1 cellular context compared by ENCODE assay signal in the genomic region with DNA sequence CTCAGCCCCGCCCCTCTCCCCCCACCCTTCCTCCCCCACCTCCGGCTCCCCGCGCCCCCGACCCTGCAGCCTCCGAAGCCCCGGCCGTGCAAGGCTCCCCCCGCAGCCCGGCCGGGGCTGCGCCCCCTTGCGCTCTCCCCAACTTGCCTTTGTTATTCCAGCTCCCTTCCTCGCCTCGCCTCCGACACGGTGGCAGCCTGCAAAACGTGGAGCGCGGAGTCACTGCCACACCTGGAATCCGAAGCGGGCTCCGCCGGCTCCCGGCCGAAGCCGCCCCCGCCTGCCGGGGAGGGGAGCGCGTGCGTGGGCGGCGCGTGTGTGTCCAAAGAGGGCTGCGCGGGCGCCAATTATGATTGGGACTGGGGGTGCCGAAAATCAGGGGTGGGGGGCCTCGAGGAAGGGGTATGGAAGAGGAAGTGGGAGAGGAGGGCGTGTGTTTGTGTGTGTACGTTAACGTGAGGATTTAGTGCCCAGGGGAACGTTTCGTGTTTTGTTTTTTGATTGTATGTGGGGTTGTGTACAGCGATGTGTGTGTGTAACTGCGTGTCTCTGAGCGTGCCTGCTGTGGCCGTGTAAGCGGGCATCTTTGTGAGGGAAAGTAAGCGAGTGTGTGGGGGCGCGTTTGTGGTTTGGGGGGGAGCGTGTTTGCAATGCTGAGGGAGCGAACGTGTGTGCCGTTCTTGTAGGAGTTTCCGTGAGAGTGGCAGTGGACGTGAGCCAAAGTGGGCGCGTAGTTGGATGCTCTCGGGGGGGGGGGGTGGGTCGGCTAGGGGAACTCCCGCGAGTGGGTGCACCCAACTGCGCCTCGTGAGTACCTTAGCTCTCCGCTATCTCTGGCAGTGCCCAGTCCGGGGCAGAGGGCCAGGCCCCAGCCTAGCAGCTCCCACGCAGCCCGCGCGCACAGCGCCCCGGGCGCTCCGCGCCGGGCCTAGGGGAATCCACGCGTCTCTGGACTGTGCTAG.
A peak's percentile ranks its signal among the peaks of the same experiment; 100 is the strongest.
TF ChIP-seq lines count a peak whose summit lies in the region.

No MANE protein-coding gene starts in this region.

TF ChIP-seq in K562, 482 proteins besides CTCF, POLR2A, EP300 and RAD21 (continued from another document and continues in another):
- TF ChIP-seq, protein P1, sequence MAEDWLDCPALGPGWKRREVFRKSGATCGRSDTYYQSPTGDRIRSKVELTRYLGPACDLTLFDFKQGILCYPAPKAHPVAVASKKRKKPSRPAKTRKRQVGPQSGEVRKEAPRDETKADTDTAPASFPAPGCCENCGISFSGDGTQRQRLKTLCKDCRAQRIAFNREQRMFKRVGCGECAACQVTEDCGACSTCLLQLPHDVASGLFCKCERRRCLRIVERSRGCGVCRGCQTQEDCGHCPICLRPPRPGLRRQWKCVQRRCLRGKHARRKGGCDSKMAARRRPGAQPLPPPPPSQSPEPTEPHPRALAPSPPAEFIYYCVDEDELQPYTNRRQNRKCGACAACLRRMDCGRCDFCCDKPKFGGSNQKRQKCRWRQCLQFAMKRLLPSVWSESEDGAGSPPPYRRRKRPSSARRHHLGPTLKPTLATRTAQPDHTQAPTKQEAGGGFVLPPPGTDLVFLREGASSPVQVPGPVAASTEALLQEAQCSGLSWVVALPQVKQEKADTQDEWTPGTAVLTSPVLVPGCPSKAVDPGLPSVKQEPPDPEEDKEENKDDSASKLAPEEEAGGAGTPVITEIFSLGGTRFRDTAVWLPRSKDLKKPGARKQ (CRISPR knock-in tag; IDR thresholded peaks at IDR 0.05) = no peak
- TF ChIP-seq, protein P2, sequence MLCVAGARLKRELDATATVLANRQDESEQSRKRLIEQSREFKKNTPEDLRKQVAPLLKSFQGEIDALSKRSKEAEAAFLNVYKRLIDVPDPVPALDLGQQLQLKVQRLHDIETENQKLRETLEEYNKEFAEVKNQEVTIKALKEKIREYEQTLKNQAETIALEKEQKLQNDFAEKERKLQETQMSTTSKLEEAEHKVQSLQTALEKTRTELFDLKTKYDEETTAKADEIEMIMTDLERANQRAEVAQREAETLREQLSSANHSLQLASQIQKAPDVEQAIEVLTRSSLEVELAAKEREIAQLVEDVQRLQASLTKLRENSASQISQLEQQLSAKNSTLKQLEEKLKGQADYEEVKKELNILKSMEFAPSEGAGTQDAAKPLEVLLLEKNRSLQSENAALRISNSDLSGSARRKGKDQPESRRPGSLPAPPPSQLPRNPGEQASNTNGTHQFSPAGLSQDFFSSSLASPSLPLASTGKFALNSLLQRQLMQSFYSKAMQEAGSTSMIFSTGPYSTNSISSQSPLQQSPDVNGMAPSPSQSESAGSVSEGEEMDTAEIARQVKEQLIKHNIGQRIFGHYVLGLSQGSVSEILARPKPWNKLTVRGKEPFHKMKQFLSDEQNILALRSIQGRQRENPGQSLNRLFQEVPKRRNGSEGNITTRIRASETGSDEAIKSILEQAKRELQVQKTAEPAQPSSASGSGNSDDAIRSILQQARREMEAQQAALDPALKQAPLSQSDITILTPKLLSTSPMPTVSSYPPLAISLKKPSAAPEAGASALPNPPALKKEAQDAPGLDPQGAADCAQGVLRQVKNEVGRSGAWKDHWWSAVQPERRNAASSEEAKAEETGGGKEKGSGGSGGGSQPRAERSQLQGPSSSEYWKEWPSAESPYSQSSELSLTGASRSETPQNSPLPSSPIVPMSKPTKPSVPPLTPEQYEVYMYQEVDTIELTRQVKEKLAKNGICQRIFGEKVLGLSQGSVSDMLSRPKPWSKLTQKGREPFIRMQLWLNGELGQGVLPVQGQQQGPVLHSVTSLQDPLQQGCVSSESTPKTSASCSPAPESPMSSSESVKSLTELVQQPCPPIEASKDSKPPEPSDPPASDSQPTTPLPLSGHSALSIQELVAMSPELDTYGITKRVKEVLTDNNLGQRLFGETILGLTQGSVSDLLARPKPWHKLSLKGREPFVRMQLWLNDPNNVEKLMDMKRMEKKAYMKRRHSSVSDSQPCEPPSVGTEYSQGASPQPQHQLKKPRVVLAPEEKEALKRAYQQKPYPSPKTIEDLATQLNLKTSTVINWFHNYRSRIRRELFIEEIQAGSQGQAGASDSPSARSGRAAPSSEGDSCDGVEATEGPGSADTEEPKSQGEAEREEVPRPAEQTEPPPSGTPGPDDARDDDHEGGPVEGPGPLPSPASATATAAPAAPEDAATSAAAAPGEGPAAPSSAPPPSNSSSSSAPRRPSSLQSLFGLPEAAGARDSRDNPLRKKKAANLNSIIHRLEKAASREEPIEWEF (CRISPR knock-in tag; IDR thresholded peaks at IDR 0.05) = no peak
- TF ChIP-seq ZSCAN32 (CRISPR knock-in tag; IDR thresholded peaks at IDR 0.05) (no peak), PTBP1 (IDR thresholded peaks at IDR 0.05; ENCODE audit: low read depth, low read length) (no peak), CXXC5 (CRISPR knock-in tag; IDR thresholded peaks at IDR 0.05) (peak; percentile 94), BHLHE40 (IDR thresholded peaks at IDR 0.05; ENCODE audit: low read length) (peak; percentile 67), BCL6 (CRISPR knock-in tag; IDR thresholded peaks at IDR 0.05) (no peak), NRF1 (conservative IDR thresholded peaks at IDR 0.05 in 1 of 2, IDR thresholded peaks at IDR 0.05 in 1 of 2) (peak; percentile 83 to 86), CBX8 (IDR thresholded peaks at IDR 0.05; ENCODE audit: borderline replicate concordance, extremely low read depth, low read depth, low read length, poor library complexity, severe bottlenecking) (no peak), ZNF431 (CRISPR knock-in tag; IDR thresholded peaks at IDR 0.05) (no peak), CBX5 (IDR thresholded peaks at IDR 0.05; ENCODE audit: borderline replicate concordance, low read depth) (peak; percentile 70), TEAD4 (IDR thresholded peaks at IDR 0.05; ENCODE audit: low read length) (peak; percentile 75), TEAD4 (CRISPR knock-in tag; IDR thresholded peaks at IDR 0.05; ENCODE audit: borderline replicate concordance) (no peak), ZNF24 (IDR thresholded peaks at IDR 0.05) (no peak), ZNF584 (CRISPR knock-in tag; IDR thresholded peaks at IDR 0.05; ENCODE audit: low read depth) (no peak), HDAC3 (IDR thresholded peaks at IDR 0.05; ENCODE audit: borderline replicate concordance, partially characterized antibody) (no peak), ZNF174 (CRISPR knock-in tag; IDR thresholded peaks at IDR 0.05) (no peak), TAF1 (IDR thresholded peaks at IDR 0.05; ENCODE audit: control insufficient read depth, extremely low read depth, insufficient read depth, low read length, severe bottlenecking) (peak; percentile 68), ZNF143 (CRISPR knock-in tag; IDR thresholded peaks at IDR 0.05) (no peak), TOE1 (IDR thresholded peaks at IDR 0.05; ENCODE audit: borderline replicate concordance) (peak; percentile 92), TOE1 (CRISPR knock-in tag; IDR thresholded peaks at IDR 0.05; ENCODE audit: borderline replicate concordance, low read depth) (no peak), ERF (CRISPR knock-in tag; IDR thresholded peaks at IDR 0.05) (no peak)
- TF ChIP-seq, protein P3, sequence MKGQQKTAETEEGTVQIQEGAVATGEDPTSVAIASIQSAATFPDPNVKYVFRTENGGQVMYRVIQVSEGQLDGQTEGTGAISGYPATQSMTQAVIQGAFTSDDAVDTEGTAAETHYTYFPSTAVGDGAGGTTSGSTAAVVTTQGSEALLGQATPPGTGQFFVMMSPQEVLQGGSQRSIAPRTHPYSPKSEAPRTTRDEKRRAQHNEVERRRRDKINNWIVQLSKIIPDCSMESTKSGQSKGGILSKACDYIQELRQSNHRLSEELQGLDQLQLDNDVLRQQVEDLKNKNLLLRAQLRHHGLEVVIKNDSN (CRISPR knock-in tag; IDR thresholded peaks at IDR 0.05) = no peak
- TF ChIP-seq, protein P4, sequence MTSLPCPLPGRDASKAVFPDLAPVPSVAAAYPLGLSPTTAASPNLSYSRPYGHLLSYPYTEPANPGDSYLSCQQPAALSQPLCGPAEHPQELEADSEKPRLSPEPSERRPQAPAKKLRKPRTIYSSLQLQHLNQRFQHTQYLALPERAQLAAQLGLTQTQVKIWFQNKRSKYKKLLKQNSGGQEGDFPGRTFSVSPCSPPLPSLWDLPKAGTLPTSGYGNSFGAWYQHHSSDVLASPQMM (CRISPR knock-in tag; IDR thresholded peaks at IDR 0.05) = no peak
- TF ChIP-seq, protein P5, sequence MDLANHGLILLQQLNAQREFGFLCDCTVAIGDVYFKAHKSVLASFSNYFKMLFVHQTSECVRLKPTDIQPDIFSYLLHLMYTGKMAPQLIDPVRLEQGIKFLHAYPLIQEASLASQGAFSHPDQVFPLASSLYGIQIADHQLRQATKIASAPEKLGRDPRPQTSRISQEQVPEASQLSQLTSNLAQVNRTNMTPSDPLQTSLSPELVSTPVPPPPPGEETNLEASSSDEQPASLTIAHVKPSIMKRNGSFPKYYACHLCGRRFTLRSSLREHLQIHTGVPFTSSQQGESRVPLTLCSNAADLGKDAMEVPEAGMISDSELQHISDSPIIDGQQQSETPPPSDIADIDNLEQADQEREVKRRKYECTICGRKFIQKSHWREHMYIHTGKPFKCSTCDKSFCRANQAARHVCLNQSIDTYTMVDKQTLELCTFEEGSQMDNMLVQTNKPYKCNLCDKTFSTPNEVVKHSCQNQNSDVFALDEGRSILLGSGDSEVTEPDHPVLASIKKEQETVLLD (IDR thresholded peaks at IDR 0.05) = peak; percentile 93
- TF ChIP-seq, protein P6, sequence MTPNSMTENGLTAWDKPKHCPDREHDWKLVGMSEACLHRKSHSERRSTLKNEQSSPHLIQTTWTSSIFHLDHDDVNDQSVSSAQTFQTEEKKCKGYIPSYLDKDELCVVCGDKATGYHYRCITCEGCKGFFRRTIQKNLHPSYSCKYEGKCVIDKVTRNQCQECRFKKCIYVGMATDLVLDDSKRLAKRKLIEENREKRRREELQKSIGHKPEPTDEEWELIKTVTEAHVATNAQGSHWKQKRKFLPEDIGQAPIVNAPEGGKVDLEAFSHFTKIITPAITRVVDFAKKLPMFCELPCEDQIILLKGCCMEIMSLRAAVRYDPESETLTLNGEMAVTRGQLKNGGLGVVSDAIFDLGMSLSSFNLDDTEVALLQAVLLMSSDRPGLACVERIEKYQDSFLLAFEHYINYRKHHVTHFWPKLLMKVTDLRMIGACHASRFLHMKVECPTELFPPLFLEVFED (CRISPR knock-in tag; conservative IDR thresholded peaks at IDR 0.05) = peak; percentile 83
- TF ChIP-seq, protein P7, sequence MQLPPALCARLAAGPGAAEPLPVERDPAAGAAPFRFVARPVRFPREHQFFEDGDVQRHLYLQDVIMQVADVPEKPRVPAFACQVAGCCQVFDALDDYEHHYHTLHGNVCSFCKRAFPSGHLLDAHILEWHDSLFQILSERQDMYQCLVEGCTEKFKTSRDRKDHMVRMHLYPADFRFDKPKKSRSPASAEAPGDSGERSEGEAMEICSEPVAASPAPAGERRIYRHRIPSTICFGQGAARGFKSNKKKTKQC (CRISPR knock-in tag; IDR thresholded peaks at IDR 0.05) = no peak; the same call in 1 of the 2 replicates
- TF ChIP-seq, protein P8, sequence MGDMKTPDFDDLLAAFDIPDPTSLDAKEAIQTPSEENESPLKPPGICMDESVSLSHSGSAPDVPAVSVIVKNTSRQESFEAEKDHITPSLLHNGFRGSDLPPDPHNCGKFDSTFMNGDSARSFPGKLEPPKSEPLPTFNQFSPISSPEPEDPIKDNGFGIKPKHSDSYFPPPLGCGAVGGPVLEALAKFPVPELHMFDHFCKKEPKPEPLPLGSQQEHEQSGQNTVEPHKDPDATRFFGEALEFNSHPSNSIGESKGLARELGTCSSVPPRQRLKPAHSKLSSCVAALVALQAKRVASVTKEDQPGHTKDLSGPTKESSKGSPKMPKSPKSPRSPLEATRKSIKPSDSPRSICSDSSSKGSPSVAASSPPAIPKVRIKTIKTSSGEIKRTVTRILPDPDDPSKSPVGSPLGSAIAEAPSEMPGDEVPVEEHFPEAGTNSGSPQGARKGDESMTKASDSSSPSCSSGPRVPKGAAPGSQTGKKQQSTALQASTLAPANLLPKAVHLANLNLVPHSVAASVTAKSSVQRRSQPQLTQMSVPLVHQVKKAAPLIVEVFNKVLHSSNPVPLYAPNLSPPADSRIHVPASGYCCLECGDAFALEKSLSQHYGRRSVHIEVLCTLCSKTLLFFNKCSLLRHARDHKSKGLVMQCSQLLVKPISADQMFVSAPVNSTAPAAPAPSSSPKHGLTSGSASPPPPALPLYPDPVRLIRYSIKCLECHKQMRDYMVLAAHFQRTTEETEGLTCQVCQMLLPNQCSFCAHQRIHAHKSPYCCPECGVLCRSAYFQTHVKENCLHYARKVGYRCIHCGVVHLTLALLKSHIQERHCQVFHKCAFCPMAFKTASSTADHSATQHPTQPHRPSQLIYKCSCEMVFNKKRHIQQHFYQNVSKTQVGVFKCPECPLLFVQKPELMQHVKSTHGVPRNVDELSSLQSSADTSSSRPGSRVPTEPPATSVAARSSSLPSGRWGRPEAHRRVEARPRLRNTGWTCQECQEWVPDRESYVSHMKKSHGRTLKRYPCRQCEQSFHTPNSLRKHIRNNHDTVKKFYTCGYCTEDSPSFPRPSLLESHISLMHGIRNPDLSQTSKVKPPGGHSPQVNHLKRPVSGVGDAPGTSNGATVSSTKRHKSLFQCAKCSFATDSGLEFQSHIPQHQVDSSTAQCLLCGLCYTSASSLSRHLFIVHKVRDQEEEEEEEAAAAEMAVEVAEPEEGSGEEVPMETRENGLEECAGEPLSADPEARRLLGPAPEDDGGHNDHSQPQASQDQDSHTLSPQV (IDR thresholded peaks at IDR 0.05) = no peak; the same call in 1 of the 2 replicates
- TF ChIP-seq, protein P9, sequence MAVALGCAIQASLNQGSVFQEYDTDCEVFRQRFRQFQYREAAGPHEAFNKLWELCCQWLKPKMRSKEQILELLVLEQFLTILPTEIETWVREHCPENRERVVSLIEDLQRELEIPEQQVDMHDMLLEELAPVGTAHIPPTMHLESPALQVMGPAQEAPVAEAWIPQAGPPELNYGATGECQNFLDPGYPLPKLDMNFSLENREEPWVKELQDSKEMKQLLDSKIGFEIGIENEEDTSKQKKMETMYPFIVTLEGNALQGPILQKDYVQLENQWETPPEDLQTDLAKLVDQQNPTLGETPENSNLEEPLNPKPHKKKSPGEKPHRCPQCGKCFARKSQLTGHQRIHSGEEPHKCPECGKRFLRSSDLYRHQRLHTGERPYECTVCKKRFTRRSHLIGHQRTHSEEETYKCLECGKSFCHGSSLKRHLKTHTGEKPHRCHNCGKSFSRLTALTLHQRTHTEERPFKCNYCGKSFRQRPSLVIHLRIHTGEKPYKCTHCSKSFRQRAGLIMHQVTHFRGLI (CRISPR knock-in tag; IDR thresholded peaks at IDR 0.05) = no peak
